Comparison of ENCODE assay signal across 30 cellular contexts in the genomic region with DNA sequence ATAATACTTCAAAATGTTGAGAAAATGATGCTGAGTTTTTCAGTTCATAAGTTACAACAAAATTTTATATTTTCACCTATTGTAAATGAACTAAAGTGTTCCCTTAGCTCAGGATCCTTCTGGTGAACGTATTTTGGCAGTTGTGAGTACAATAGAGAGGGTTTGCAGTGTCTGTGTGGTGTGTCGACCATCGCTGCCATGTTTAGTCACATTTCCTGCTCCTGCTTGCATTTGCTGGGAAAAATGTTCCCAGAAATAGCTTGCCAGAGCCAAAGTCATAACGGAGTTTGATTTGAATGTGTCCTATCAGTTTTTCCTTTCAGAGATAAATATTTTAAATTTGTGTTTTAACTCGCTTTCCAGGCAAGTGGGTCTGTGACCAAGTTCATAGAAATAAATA.
DNase-seq lines count a peak whose midpoint lies in the region; ATAC-seq, FAIRE-seq and TF ChIP-seq lines count a peak whose summit lies in the region.
"Had no signal": no experiment of that assay in that cellular context is flagged by ENCODE, and none has a peak within 500 bp of the region (broad histone marks: within the 10 kb centered on the region; RNA-seq: fewer than 3 reads in every experiment).

No MANE protein-coding gene starts in this region.

- H3K4me3 ChIP-seq in astrocyte (ENCODE audit: insufficient read depth, low read depth, low read length) = no peak overlapping the region
- H3K4me3 ChIP-seq in HAP-1 = no peak overlapping the region
- H3K4me3 ChIP-seq: A549, coronary artery, mucosa of descending colon, pancreas, PC-9, transverse colon had no signal

- no peaks in the 10 kb centered on the region for H3K9me3 Mint-ChIP-seq in astrocyte (ENCODE audit: unreplicated experiment)
- H3K9me3 Mint-ChIP-seq: activated CD4-positive, alpha-beta T cell treated with anti-CD3 and anti-CD28 coated beads, Interleukin-2, amount 10 ng/mL, durations not matched to agents 7 days and 5 days; activated naive CD4-positive, alpha-beta T cell treated with anti-CD3 and anti-CD28 coated beads for 36 hours; activated T-helper 1 cell treated with anti-CD3 and anti-CD28 coated beads, Interleukin-12 subunit alpha, Interleukin-12 subunit beta, Interleukin-2, Interleukin-4 antibody, amounts not matched to agents 30 ng/mL and 10 ng/mL and 1 ng/mL, durations not matched to agents 14 hours and 24 hours and 36 hours; effector memory CD8-positive, alpha-beta T cell; nephron; WTC11 had no signal

- peak overlapping the region; percentile 86 for H3K27ac Mint-ChIP-seq in astrocyte (ENCODE audit: unreplicated experiment)
- H3K27ac Mint-ChIP-seq: activated CD4-positive, alpha-beta T cell treated with anti-CD3 and anti-CD28 coated beads, Interleukin-2, amount 10 ng/mL, durations not matched to agents 7 days and 5 days; activated naive CD4-positive, alpha-beta T cell treated with anti-CD3 and anti-CD28 coated beads for 36 hours; activated T-helper 1 cell treated with anti-CD3 and anti-CD28 coated beads, Interleukin-12 subunit alpha, Interleukin-12 subunit beta, Interleukin-2, Interleukin-4 antibody, amounts not matched to agents 30 ng/mL and 10 ng/mL and 1 ng/mL, durations not matched to agents 14 hours and 24 hours and 36 hours; effector memory CD8-positive, alpha-beta T cell; nephron; WTC11 had no signal

- H3K79me2 ChIP-seq in astrocyte (ENCODE audit: insufficient read depth, low read length) = no peaks in the 10 kb centered on the region

- FAIRE-seq in astrocyte (lab: Jason Lieb, UNC) = peak; percentile 34
- FAIRE-seq: A549, bronchial epithelial cell, pancreas had no signal

- peak overlapping the region; percentile 51 for H3K9ac ChIP-seq in astrocyte (ENCODE audit: low read length)

- DNase-seq in A172 (ENCODE audit: low spot score) = peak; percentile 31
- DNase-seq in HCEC 1CT = peak; percentile 26
- peak; percentile 58 for DNase-seq in astrocyte (ENCODE audit: low read depth)
- peak; percentile 42 for DNase-seq in hepatic stellate cell (ENCODE audit: low spot score)
- DNase-seq in NCI-H226 = no peak
- DNase-seq in COLO829 (ENCODE audit: low spot score) = no peak
- no peak for DNase-seq in HAP-1 (ENCODE audit: low spot score in 2 of 2)
- DNase-seq: activated CD4-positive, alpha-beta T cell treated with anti-CD3 and anti-CD28 coated beads, Interleukin-2, amount 10 ng/mL, durations not matched to agents 7 days and 5 days; activated CD8-positive, alpha-beta memory T cell treated with anti-CD3 and anti-CD28 coated beads, Interleukin-2, amount 50 U/mL, for 4 hours; activated naive CD4-positive, alpha-beta T cell treated with anti-CD3 and anti-CD28 coated beads for 36 hours; DMS153; effector memory CD8-positive, alpha-beta T cell; GF-D8; mucosa of descending colon; NCI-H1092; NCI-H1694 treated with DMSO at 0.1 percent for 48 hours; NCI-H524; pancreas; PC-9; SHP77 treated with DMSO at 0.1 percent for 48 hours; stimulated activated CD4-positive, alpha-beta T cell treated with anti-CD3 and anti-CD28 coated beads, Interleukin-2, amount 100 ng/mL, for 48 hours; transverse colon had no signal

- H3K36me3 Mint-ChIP-seq in astrocyte (ENCODE audit: low read depth, unreplicated experiment) = no peaks in the 10 kb centered on the region
- H3K36me3 Mint-ChIP-seq: WTC11 had no signal

- H3K27me3 Mint-ChIP-seq in astrocyte (ENCODE audit: low read depth, unreplicated experiment) = peaks cover 20% of the 10 kb centered on the region
- H3K27me3 Mint-ChIP-seq: activated CD4-positive, alpha-beta T cell treated with anti-CD3 and anti-CD28 coated beads, Interleukin-2, amount 10 ng/mL, durations not matched to agents 7 days and 5 days had no signal

- no peaks in the 10 kb centered on the region for H4K20me1 ChIP-seq in astrocyte (ENCODE audit: insufficient read depth, low read length)

- H3K27ac ChIP-seq in astrocyte (ENCODE audit: low read depth, low read length) = peak overlapping the region; percentile 91
- H3K27ac ChIP-seq: A549, coronary artery, HL-60, pancreas, PC-9, transverse colon had no signal

- no peak for ATAC-seq in GM21447 (IDR thresholded peaks at IDR 0.05; ENCODE audit: unreplicated experiment)
- ATAC-seq: A549; effector memory CD8-positive, alpha-beta T cell; mucosa of descending colon; pancreas; WTC11 had no signal

- peak overlapping the region; percentile 82 for H3K4me2 ChIP-seq in astrocyte (ENCODE audit: low read length)
- H3K4me2 ChIP-seq: A549, PC-9 had no signal

- H3K27me3 ChIP-seq in astrocyte (ENCODE audit: insufficient read depth, low read length) = no peaks in the 10 kb centered on the region
- H3K27me3 ChIP-seq in HAP-1 (ENCODE audit: low read depth) = no peaks in the 10 kb centered on the region
- H3K27me3 ChIP-seq: pancreas, transverse colon had no signal

- peak overlapping the region; percentile 53 for H2AFZ ChIP-seq in astrocyte (ENCODE audit: low read depth, low read length)
- H2AFZ ChIP-seq: PC-9 had no signal

- no peak for TF ChIP-seq CTCF in astrocyte (IDR thresholded peaks at IDR 0.05; ENCODE audit: insufficient read depth, low read depth, low read length)

- H3K9me3 ChIP-seq in astrocyte (ENCODE audit: insufficient read depth, low read depth, low read length) = no peaks in the 10 kb centered on the region
- H3K9me3 ChIP-seq in HAP-1 = no peaks in the 10 kb centered on the region
- H3K9me3 ChIP-seq: A549, mucosa of descending colon, pancreas, transverse colon had no signal

- no peak overlapping the region for H3K4me3 Mint-ChIP-seq in astrocyte (ENCODE audit: unreplicated experiment)
- H3K4me3 Mint-ChIP-seq: activated CD4-positive, alpha-beta T cell treated with anti-CD3 and anti-CD28 coated beads, Interleukin-2, amount 10 ng/mL, durations not matched to agents 7 days and 5 days; activated naive CD4-positive, alpha-beta T cell treated with anti-CD3 and anti-CD28 coated beads for 36 hours; activated T-helper 1 cell treated with anti-CD3 and anti-CD28 coated beads, Interleukin-12 subunit alpha, Interleukin-12 subunit beta, Interleukin-2, Interleukin-4 antibody, amounts not matched to agents 30 ng/mL and 10 ng/mL and 1 ng/mL, durations not matched to agents 14 hours and 24 hours and 36 hours; effector memory CD8-positive, alpha-beta T cell; nephron; WTC11 had no signal

- in situ Hi-C loops in HAP-1 (cut with MboI; ENCODE audit: low sequenced_read_pairs) = no loop called here

- H3K4me1 ChIP-seq in astrocyte (ENCODE audit: insufficient read depth, low read length) (peaks cover 30% of the 10 kb centered on the region), HAP-1 (no peaks in the 10 kb centered on the region; the same call in 1 of the 2 replicates)
- H3K4me1 ChIP-seq: A549, pancreas, transverse colon had no signal

- H3K36me3 ChIP-seq in astrocyte (ENCODE audit: insufficient read depth, low read length) = no peaks in the 10 kb centered on the region
- H3K36me3 ChIP-seq in HAP-1 (replicated peaks) = no peaks in the 10 kb centered on the region
- H3K36me3 ChIP-seq: pancreas, transverse colon had no signal

- peaks cover 14% of the 10 kb centered on the region for H3K4me1 Mint-ChIP-seq in astrocyte (ENCODE audit: low read depth, unreplicated experiment)
- H3K4me1 Mint-ChIP-seq: nephron, WTC11 had no signal

Comparison
In these comparisons a context has a peak if more than half of its experiments do, and no peak if none do; other contexts are left out.
1. DNase-seq: peak in A172 (single experiment), HCEC 1CT (single experiment), astrocyte (single experiment) and hepatic stellate cell (single experiment); none in NCI-H226 (single experiment), COLO829 (single experiment) and HAP-1 (0 of 2).